Comparison of ENCODE assay signal across 18 cellular contexts in the genomic region with DNA sequence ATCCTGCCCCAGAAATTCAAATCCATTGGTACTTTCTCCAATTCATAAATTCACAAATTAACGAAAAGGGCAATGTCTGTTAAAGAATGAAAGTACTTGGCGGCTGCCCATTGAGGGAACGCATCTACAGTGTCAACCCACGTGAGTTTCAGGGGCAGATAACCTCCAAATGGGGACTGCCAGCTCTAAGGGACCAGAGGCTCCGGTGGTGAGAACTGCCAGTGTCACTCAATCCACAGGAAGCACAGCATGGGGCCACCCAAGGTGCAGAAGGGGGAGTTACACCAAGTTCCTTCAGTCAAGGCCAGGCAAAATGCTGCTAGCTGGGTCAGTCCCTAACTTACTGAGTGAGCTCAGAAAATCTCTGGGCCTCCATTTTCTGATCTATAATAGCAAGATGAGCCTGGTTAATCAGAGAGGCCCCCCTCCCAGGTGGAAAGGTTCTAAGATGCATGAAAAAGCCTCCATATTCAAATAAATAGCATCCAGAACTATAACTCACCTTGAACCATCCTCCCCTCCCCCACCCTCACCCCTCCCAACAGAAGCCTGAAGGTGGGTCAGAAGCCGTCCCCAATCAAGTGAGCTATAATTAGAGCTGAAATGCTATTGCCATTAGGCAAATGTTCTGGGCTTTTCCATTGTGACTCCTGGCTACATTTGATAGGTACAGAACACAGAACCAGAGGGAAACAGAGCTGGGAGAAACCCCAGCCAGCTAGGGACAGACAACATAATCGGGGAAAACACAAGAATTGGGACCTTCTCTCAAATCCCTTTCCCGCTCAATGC. TPM values are rescaled to one million over a fixed set of nuclear protein-coding genes. Genes with fewer than 3 reads are reported as not detected.
DNase-seq lines count a peak whose midpoint lies in the region; ATAC-seq, FAIRE-seq and TF ChIP-seq lines count a peak whose summit lies in the region.
"Had no signal": no experiment of that assay in that cellular context is flagged by ENCODE, and none has a peak within 500 bp of the region (broad histone marks: within the 10 kb centered on the region; RNA-seq: fewer than 3 reads in every experiment).

No MANE protein-coding gene starts in this region.

- no peak overlapping the region for H3K27ac ChIP-seq in GM12878 (ENCODE audit: control insufficient read depth, insufficient read depth)

- intact Hi-C loops in GM12878 (cut with micrococcal nuclease; ENCODE audit: unreplicated experiment) = no loop called here

- BruUV-seq in GM12878 (replicated peaks; lab: Mats Ljungman, UMichigan) = TSS peak; percentile 33

- H3K36me3 ChIP-seq in GM12878 (ENCODE audit: control insufficient read depth in 2 of 2, insufficient read depth in 2 of 2, low read length in 1 of 2) = peaks cover 25 to 29% of the 10 kb centered on the region in 2 experiments

- SMC1A ChIA-PET in GM12878 (lab: Charles Lee; ENCODE audit: uncharacterized antibody, unreplicated experiment) = interaction anchor here (0.5 to 3.2 kb wide), 9 partner anchors 10 to 977 kb away, joined by 3 to 18 read pairs (median 3); no protein-coding TSS in a partner anchor

- H3K36me3 Mint-ChIP-seq in activated CD4-positive, alpha-beta T cell treated with anti-CD3 and anti-CD28 coated beads, Interleukin-2, amount 10 ng/mL, durations not matched to agents 7 days and 5 days (ENCODE audit: low read depth) = peaks cover 20% of the 10 kb centered on the region
- peaks cover 56% of the 10 kb centered on the region for H3K36me3 Mint-ChIP-seq in stimulated activated effector memory CD8-positive, alpha-beta T cell treated with anti-CD3 and anti-CD28 coated beads, Interleukin-12 subunit alpha, Interleukin-12 subunit beta, amount 100 ng/mL, for 72 hours

- CTCF ChIA-PET in activated CD4-positive, alpha-beta T cell treated with anti-CD3 and anti-CD28 coated beads, Interleukin-2, amount 10 ng/mL, durations not matched to agents 7 days and 5 days (lab: Charles Lee) = interaction anchor here (1.3 to 1.8 kb wide), 2 partner anchors 10 to 107 kb away, joined by 4 to 5 read pairs; no protein-coding TSS in a partner anchor
- CTCF ChIA-PET in GM12878 (lab: Yijun Ruan, JAX) = interaction anchor here (1.3 to 9.5 kb wide), 4 partner anchors 8 to 107 kb away, joined by 3 to 95 read pairs (median 6); no protein-coding TSS in a partner anchor

- POLR2A ChIA-PET in activated CD4-positive, alpha-beta T cell treated with anti-CD3 and anti-CD28 coated beads, Interleukin-2, amount 10 ng/mL, durations not matched to agents 7 days and 5 days (lab: Charles Lee) = no interaction called here
- POLR2A ChIA-PET in GM12878 (lab: Charles Lee) = interaction anchor here (0.8 to 1.6 kb wide), 4 partner anchors 8 to 40 kb away, joined by 3 to 9 read pairs (median 4); no protein-coding TSS in a partner anchor

- H3K9me3 Mint-ChIP-seq in activated CD4-positive, alpha-beta T cell treated with anti-CD3 and anti-CD28 coated beads, Interleukin-2, amount 10 ng/mL, durations not matched to agents 7 days and 5 days = no peaks in the 10 kb centered on the region
- no peaks in the 10 kb centered on the region for H3K9me3 Mint-ChIP-seq in stimulated activated effector memory CD8-positive, alpha-beta T cell treated with anti-CD3 and anti-CD28 coated beads, Interleukin-12 subunit alpha, Interleukin-12 subunit beta, amount 100 ng/mL, for 72 hours

- no peak overlapping the region for H3K4me2 ChIP-seq in GM12878 (ENCODE audit: control insufficient read depth, insufficient read depth)

- no peak for TF ChIP-seq EP300 in GM12878 (IDR thresholded peaks at IDR 0.05; ENCODE audit: borderline replicate concordance in 1 of 2, control insufficient read depth in 1 of 2, low read depth in 2 of 2, low read length in 2 of 2)

- no peaks in the 10 kb centered on the region for H3K9me3 ChIP-seq in GM12878 (replicated peaks; ENCODE audit: control insufficient read depth, insufficient read depth, low read length)

- RAD21 ChIA-PET in GM12878 (lab: Charles Lee; ENCODE audit: unreplicated experiment) = interaction anchor here (0.8 to 1.7 kb wide), 7 partner anchors 10 to 107 kb away, joined by 3 to 12 read pairs (median 5); no protein-coding TSS in a partner anchor

- WGBS in GM12878 (ENCODE audit: insufficient coverage, insufficient replicate concordance, low lambda C conversion rate, missing lambda C conversion rate) = 34% methylated on average over 8 of the region's 8 CpGs

- no peak for TF ChIP-seq CTCF in GM12878 (IDR thresholded peaks at IDR 0.05 in 2 of 3, conservative IDR thresholded peaks at IDR 0.05 in 1 of 3; ENCODE audit: control insufficient read depth in 2 of 3, extremely low read depth in 1 of 3, insufficient read depth in 1 of 3, low read depth in 3 of 3, low read length in 3 of 3)

- no peaks in the 10 kb centered on the region for H3K79me2 ChIP-seq in GM12878 (ENCODE audit: control insufficient read depth, insufficient read depth, low read length)

- no peak for TF ChIP-seq RAD21 in GM12878 (IDR thresholded peaks at IDR 0.05; ENCODE audit: insufficient read depth, low read depth, low read length)

- H3K27me3 ChIP-seq in GM12878 (replicated peaks in 1 of 2; ENCODE audit: control insufficient read depth in 2 of 2, insufficient read depth in 2 of 2, low read length in 1 of 2) = no peaks in the 10 kb centered on the region

- H3K4me3 ChIP-seq in GM12878 = no peak overlapping the region

- H3K27me3 Mint-ChIP-seq in activated CD4-positive, alpha-beta T cell treated with anti-CD3 and anti-CD28 coated beads, Interleukin-2, amount 10 ng/mL, durations not matched to agents 7 days and 5 days = no peaks in the 10 kb centered on the region
- H3K27me3 Mint-ChIP-seq: B cell had no signal

- H3K4me1 Mint-ChIP-seq in activated CD4-positive, alpha-beta T cell treated with anti-CD3 and anti-CD28 coated beads, Interleukin-2, amount 10 ng/mL, durations not matched to agents 7 days and 5 days = peaks cover 4% of the 10 kb centered on the region
- peaks cover 11% of the 10 kb centered on the region for H3K4me1 Mint-ChIP-seq in stimulated activated effector memory CD8-positive, alpha-beta T cell treated with anti-CD3 and anti-CD28 coated beads, Interleukin-12 subunit alpha, Interleukin-12 subunit beta, amount 100 ng/mL, for 72 hours
- H3K4me1 Mint-ChIP-seq: B cell had no signal

- no peak for FAIRE-seq in GM12878 (lab: Jason Lieb, UNC)
- FAIRE-seq: A204.1, bronchial epithelial cell, endothelial cell of umbilical vein, urothelium cell line had no signal

- in situ Hi-C loops in GM12878 (cut with MboI) = no loop called here

- H3K4me3 Mint-ChIP-seq in activated CD4-positive, alpha-beta T cell treated with anti-CD3 and anti-CD28 coated beads, Interleukin-2, amount 10 ng/mL, durations not matched to agents 7 days and 5 days = no peak overlapping the region
- H3K4me3 Mint-ChIP-seq in stimulated activated effector memory CD8-positive, alpha-beta T cell treated with anti-CD3 and anti-CD28 coated beads, Interleukin-12 subunit alpha, Interleukin-12 subunit beta, amount 100 ng/mL, for 72 hours = no peak overlapping the region
- H3K4me3 Mint-ChIP-seq: B cell had no signal

- TF ChIP-seq POLR2A in GM12878 (IDR thresholded peaks at IDR 0.05; ENCODE audit: low read depth, low read length) = no peak

- H2AFZ ChIP-seq in GM12878 (ENCODE audit: control insufficient read depth, low read depth, low read length) = no peak overlapping the region

- no peaks in the 10 kb centered on the region for H4K20me1 ChIP-seq in GM12878 (ENCODE audit: control insufficient read depth, insufficient read depth)

- H3K27ac Mint-ChIP-seq in activated CD4-positive, alpha-beta T cell treated with anti-CD3 and anti-CD28 coated beads, Interleukin-2, amount 10 ng/mL, durations not matched to agents 7 days and 5 days = peak overlapping the region; percentile 62
- H3K27ac Mint-ChIP-seq in stimulated activated effector memory CD8-positive, alpha-beta T cell treated with anti-CD3 and anti-CD28 coated beads, Interleukin-12 subunit alpha, Interleukin-12 subunit beta, amount 100 ng/mL, for 72 hours = peak overlapping the region; percentile 76
- H3K27ac Mint-ChIP-seq: B cell had no signal

- no peaks in the 10 kb centered on the region for H3K4me1 ChIP-seq in GM12878 (ENCODE audit: control insufficient read depth, insufficient read depth, low read length)

- ATAC-seq in HG02642 (IDR thresholded peaks at IDR 0.05; ENCODE audit: poor library complexity, unreplicated experiment) (peak; percentile 40), GM12878 (peak; percentile 75)
- peak; percentile 77 for ATAC-seq in stimulated activated effector memory CD8-positive, alpha-beta T cell treated with anti-CD3 and anti-CD28 coated beads, Interleukin-12 subunit alpha, Interleukin-12 subunit beta, amount 100 ng/mL, for 72 hours
- ATAC-seq: activated CD4-positive, CD25-positive, alpha-beta regulatory T cell treated with anti-CD3 and anti-CD28 coated beads, Interleukin-2, amount 50 U/mL, for 24 hours had no signal

- no peak for DNase-seq in activated CD4-positive, alpha-beta T cell treated with anti-CD3 and anti-CD28 coated beads, Interleukin-2, amount 10 ng/mL, durations not matched to agents 7 days and 5 days
- DNase-seq in activated CD4-positive, alpha-beta T cell treated with anti-CD3 and anti-CD28 coated beads, Interleukin-2, amount 50 U/mL, for 4 hours = no peak
- DNase-seq in GM12878 (ENCODE audit: low read depth, low spot score) (no peak), NOMO-1 (lab: John Stamatoyannopoulos, UW; ENCODE audit: unreplicated experiment in 2 of 2) (no peak), SW 1271 (lab: John Stamatoyannopoulos, UW) (no peak)
- DNase-seq in stimulated activated effector memory CD8-positive, alpha-beta T cell treated with anti-CD3 and anti-CD28 coated beads, Interleukin-12 subunit alpha, Interleukin-12 subunit beta, amount 100 ng/mL, for 72 hours (ENCODE audit: low spot score in 2 of 2) = no peak
- DNase-seq in stimulated activated CD8-positive, alpha-beta memory T cell treated with anti-CD3 and anti-CD28 coated beads, Interleukin-4, amount 100 ng/mL, for 48 hours = no peak
- DNase-seq: activated gamma-delta T cell treated with Interleukin-2 at 50 U/mL for 16 hours; head of caudate nucleus; NCI-H226; stimulated activated CD4-positive, alpha-beta T cell treated with anti-CD3 and anti-CD28 coated beads, Interleukin-4, amount 100 ng/mL, for 4 hours had no signal

- no peak overlapping the region for H3K9ac ChIP-seq in GM12878 (ENCODE audit: control insufficient read depth, insufficient read depth, low read length)

RNA-seq across cellular contexts. Expression of gene LRP8, which starts 41.7 kb away (rescaled TPM):
- 10 to 100 TPM; 51.8 to 56.6 TPM for total RNA-seq in activated CD4-positive, alpha-beta T cell treated with anti-CD3 and anti-CD28 coated beads, Interleukin-2, amount 10 ng/mL, durations not matched to agents 7 days and 5 days
- total RNA-seq in GM12878 (2013; cell fraction: nucleolus; rRNA removed) = 116 and 125 TPM in 2 replicates
- total RNA-seq in GM12878 (2014; rRNA removed) (21.3 and 23.8 TPM in 2 replicates), GM12878 (2014; rRNA removed; fragmentation: Illumina TruSeq; extraction: Trizol) (19.2 and 20.8 TPM in 2 replicates), GM12878 (2021) (25.5 and 26.1 TPM in 2 replicates)
- 7.0 TPM for polyA plus RNA-seq in GM12878 (2011; ENCODE audit: low read depth)
- polyA plus RNA-seq in GM12878 (2011; rRNA removed) (25.5 and 40.5 TPM in 2 replicates), GM12878 (2014; fragmentation: Illumina TruSeq; extraction: Trizol) (21.9 and 26.6 TPM in 2 replicates), GM12878 (2014; fragmentation: Nextera tagmentation; extraction: Ambion mirVana) (1 to 10 TPM; 3.6 to 4.5 TPM), GM12878 (2014; rRNA removed) (27.3 and 33.7 TPM in 2 replicates), GM12878 (2016; fragmentation: Nextera tagmentation; extraction: Ambion mirVana) (1 to 10 TPM; 2.8 to 3.1 TPM)
- polyA plus RNA-seq in GM12878 (2011; cell fraction: cytosol; rRNA removed) = 37.4 and 42.6 TPM in 2 replicates
- polyA plus RNA-seq in GM12878 (2011; cell fraction: nucleus; rRNA removed) = 173 and 193 TPM in 2 replicates
- 8.1 and 8.9 TPM in 2 replicates for polyA plus RNA-seq in GM12878 (2012)
- polyA minus RNA-seq in GM12878 (2011; rRNA and poly(A)+ RNA removed) = 89.1 and 91.1 TPM in 2 replicates
- 19.0 and 25.3 TPM in 2 replicates for polyA minus RNA-seq in GM12878 (2011; cell fraction: cytosol; rRNA and poly(A)+ RNA removed)
- polyA minus RNA-seq in GM12878 (2011; cell fraction: nucleus; rRNA and poly(A)+ RNA removed) = 57.3 and 118 TPM in 2 replicates

RNA-seq across cellular contexts. Expression of gene MAGOH, which starts 47.8 kb away (rescaled TPM):
- total RNA-seq in activated CD4-positive, alpha-beta T cell treated with anti-CD3 and anti-CD28 coated beads, Interleukin-2, amount 10 ng/mL, durations not matched to agents 7 days and 5 days = 10 to 100 TPM; 73.3 to 74.1 TPM
- total RNA-seq in GM12878 (2013; cell fraction: nucleolus; rRNA removed) = 21.7 and 23.6 TPM in 2 replicates
- total RNA-seq in GM12878 (2014; rRNA removed) (62.6 and 67.5 TPM in 2 replicates), GM12878 (2014; rRNA removed; fragmentation: Illumina TruSeq; extraction: Trizol) (87.9 and 90.7 TPM in 2 replicates), GM12878 (2021) (66.8 and 70.7 TPM in 2 replicates)
- 73.4 TPM for polyA plus RNA-seq in GM12878 (2011; ENCODE audit: low read depth)
- polyA plus RNA-seq in GM12878 (2011; rRNA removed) (79.4 and 112 TPM in 2 replicates), GM12878 (2014; fragmentation: Illumina TruSeq; extraction: Trizol) (134 and 172 TPM in 2 replicates), GM12878 (2014; fragmentation: Nextera tagmentation; extraction: Ambion mirVana) (100 to 1,000 TPM in 1 of 2 experiments, 10 to 100 TPM in 1; 85.4 to 261 TPM), GM12878 (2014; rRNA removed) (129 and 140 TPM in 2 replicates), GM12878 (2016; fragmentation: Nextera tagmentation; extraction: Ambion mirVana) (10 to 100 TPM; 62.6 to 91.8 TPM)
- 11.5 and 18.6 TPM in 2 replicates for polyA plus RNA-seq in GM12878 (2011; cell fraction: cytosol; rRNA removed)
- polyA plus RNA-seq in GM12878 (2011; cell fraction: nucleus; rRNA removed) = 12.1 and 20.2 TPM in 2 replicates
- polyA plus RNA-seq in GM12878 (2012) = 79.8 and 121 TPM in 2 replicates
- 14.7 and 20.8 TPM in 2 replicates for polyA minus RNA-seq in GM12878 (2011; rRNA and poly(A)+ RNA removed)
- 11.8 and 17.3 TPM in 2 replicates for polyA minus RNA-seq in GM12878 (2011; cell fraction: cytosol; rRNA and poly(A)+ RNA removed)
- 7.4 and 19.2 TPM in 2 replicates for polyA minus RNA-seq in GM12878 (2011; cell fraction: nucleus; rRNA and poly(A)+ RNA removed)
